ENCODE assay signal across 8 cellular contexts in genomic region chr11:44556735-44557409, GRCh38. TPM values are rescaled to one million over a fixed set of nuclear protein-coding genes. Genes with fewer than 3 reads are reported as not detected.
DNase-seq lines count a peak whose midpoint lies in the region; ATAC-seq and TF ChIP-seq lines count a peak whose summit lies in the region.

No MANE protein-coding gene starts in this region.

- peaks cover 8 to 13% of the 10 kb centered on the region in 2 donors for H3K4me1 Mint-ChIP-seq in natural killer cell

- H3K9me3 Mint-ChIP-seq in natural killer cell, result no peaks in the 10 kb centered on the region

- no peaks in the 10 kb centered on the region for H3K27me3 Mint-ChIP-seq in natural killer cell (ENCODE audit: low read depth in 2 of 2)

- no peak overlapping the region for H3K4me3 ChIP-seq in tibial artery

- H3K36me3 Mint-ChIP-seq in natural killer cell, result no peaks in the 10 kb centered on the region

- peaks cover 0 to 6% (median 2%) of the 10 kb centered on the region in 4 donors for H3K4me1 ChIP-seq in tibial artery

- H3K4me3 Mint-ChIP-seq in natural killer cell, result no peak overlapping the region

- no peaks in the 10 kb centered on the region for H3K27me3 ChIP-seq in tibial artery

- intact Hi-C loops in natural killer cell (cut with micrococcal nuclease), result loop anchor here (1.0 to 5.0 kb wide), 2 partner anchors 60 to 355 kb away; no protein-coding TSS in a partner anchor
- intact Hi-C loops in tibial artery (cut with DNase I; ENCODE audit: low total_unique reads), result loop anchor here (2.0 kb wide), 1 partner anchor 60 kb away; no protein-coding TSS in a partner anchor

- H3K27ac ChIP-seq in tibial artery, result no peak overlapping the region

- DNase-seq in DMS79 (lab: John Stamatoyannopoulos, UW) (peak; percentile 22), H4 (ENCODE audit: low spot score) (peak; percentile 59), NCI-H2227 (lab: John Stamatoyannopoulos, UW; ENCODE audit: unreplicated experiment) (peak; percentile 57), epidermal melanocyte (ENCODE audit: insufficient read length, low spot score) (peak; percentile 22), natural killer cell (peak; percentile 42), tibial artery (peak; percentile 70 to 79)
- DNase-seq in activated CD8-positive, alpha-beta memory T cell treated with anti-CD3 and anti-CD28 coated beads for 4 hours (ENCODE audit: low read depth in 2 of 2), result peak; percentile 40 to 42

- H3K36me3 ChIP-seq in tibial artery, result no peaks in the 10 kb centered on the region

- TF ChIP-seq CTCF in natural killer cell (IDR thresholded peaks at IDR 0.05) (peak; percentile 76), tibial artery (IDR thresholded peaks at IDR 0.05) (peak; percentile 91 to 93)

- H3K9me3 ChIP-seq in tibial artery, result no peaks in the 10 kb centered on the region

- ATAC-seq in natural killer cell (peak; percentile 64 to 78 (median 75)), HG03520 (IDR thresholded peaks at IDR 0.05; ENCODE audit: unreplicated experiment) (no peak)

- H3K27ac Mint-ChIP-seq in natural killer cell, result no peak overlapping the region

RNA-seq across cellular contexts. Expression of gene CD82, which starts 8.6 kb away (rescaled TPM):
- 6.7 and 15.7 TPM in 2 replicates for total RNA-seq in H4 (2014; rRNA removed; shearing (Covaris generic))
- total RNA-seq in natural killer cell, result 10 to 100 TPM; 11.6 to 42.1 (median 13.0) TPM

Comparison
In these comparisons a context has a peak if more than half of its experiments do, and no peak if none do; other contexts are left out.
1. DNase-seq: peak in every context shown above with its lines; median percentile 74 in tibial artery; 59 in H4; 57 in NCI-H2227; 42 in natural killer cell; 41 in activated CD8-positive, alpha-beta memory T cell treated with anti-CD3 and anti-CD28 coated beads for 4 hours; 22 in DMS79; 22 in epidermal melanocyte.